ENCODE assay signal across 20 cellular contexts in genomic region chr19:19443283-19443682, GRCh38. TPM values are rescaled to one million over a fixed set of nuclear protein-coding genes. Genes with fewer than 3 reads are reported as not detected.
DNase-seq lines count a peak whose midpoint lies in the region; ATAC-seq, FAIRE-seq and TF ChIP-seq lines count a peak whose summit lies in the region.
"Had no signal": no experiment of that assay in that cellular context is flagged by ENCODE, and none has a peak within 500 bp of the region (broad histone marks: within the 10 kb centered on the region; RNA-seq: fewer than 3 reads in every experiment).

No MANE protein-coding gene starts in this region.

- peaks cover 5% of the 10 kb centered on the region; the same call in 1 of the 2 replicates for H4K20me1 ChIP-seq in GM12878 (ENCODE audit: control insufficient read depth, insufficient read depth)

- no peak for FAIRE-seq in GM12878 (lab: Jason Lieb, UNC)
- FAIRE-seq: colon, HepG2 had no signal

- H4K8ac ChIP-seq in trophoblast cell (ENCODE audit: low read depth, low read length) = no peak overlapping the region

- H2AFZ ChIP-seq in GM12878 (ENCODE audit: control insufficient read depth, low read depth, low read length) (no peak overlapping the region), trophoblast cell (ENCODE audit: insufficient read depth, low read length, poor library complexity) (no peak overlapping the region)
- H2AFZ ChIP-seq: GM23248 had no signal

- no peak for TF ChIP-seq CTCF in GM12878 (IDR thresholded peaks at IDR 0.05 in 2 of 3, conservative IDR thresholded peaks at IDR 0.05 in 1 of 3; ENCODE audit: control insufficient read depth in 2 of 3, extremely low read depth in 1 of 3, insufficient read depth in 1 of 3, low read depth in 3 of 3, low read length in 3 of 3)

- H3K9me3 ChIP-seq in GM12878 (replicated peaks; ENCODE audit: control insufficient read depth, insufficient read depth, low read length) (peaks cover 5% of the 10 kb centered on the region; the same call in 2 of the 3 replicates), trophoblast cell (ENCODE audit: insufficient read depth, low read depth, low read length) (no peaks in the 10 kb centered on the region)
- H3K9me3 ChIP-seq: body of pancreas, tibial nerve had no signal

- H4K12ac ChIP-seq in trophoblast cell (ENCODE audit: low read depth, low read length) = no peak overlapping the region

- H3K36me3 ChIP-seq in GM12878 (ENCODE audit: control insufficient read depth in 2 of 2, insufficient read depth in 2 of 2, low read length in 1 of 2) (peaks cover 7 to 15% of the 10 kb centered on the region in 2 experiments), trophoblast cell (ENCODE audit: control insufficient read depth in 1 of 2, insufficient read depth in 2 of 2, low read length in 2 of 2) (peaks cover 11 to 15% of the 10 kb centered on the region in 2 experiments)
- H3K36me3 ChIP-seq: tibial nerve had no signal

- intact Hi-C loops in GM12878 (cut with micrococcal nuclease; ENCODE audit: unreplicated experiment) = no loop called here

- H2BK120ac ChIP-seq in trophoblast cell (ENCODE audit: insufficient read depth, low read length, poor library complexity) = no peak overlapping the region

- no peaks in the 10 kb centered on the region for H3K27me3 Mint-ChIP-seq in activated CD8-positive, alpha-beta memory T cell treated with anti-CD3 and anti-CD28 coated beads, Interleukin-2, amount 10 ng/mL, durations not matched to agents 7 days and 5 days
- no peaks in the 10 kb centered on the region for H3K27me3 Mint-ChIP-seq in T-cell

- H2BK5ac ChIP-seq in trophoblast cell (ENCODE audit: low read depth, low read length, poor library complexity) = no peak overlapping the region

- TF ChIP-seq RAD21 in GM12878 (IDR thresholded peaks at IDR 0.05; ENCODE audit: insufficient read depth, low read depth, low read length) = no peak

- BruUV-seq in GM12878 (replicated peaks; lab: Mats Ljungman, UMichigan) = no TSS peak

- DNase-seq in activated CD8-positive, alpha-beta memory T cell treated with anti-CD3 and anti-CD28 coated beads, Interleukin-2, amount 10 ng/mL, durations not matched to agents 7 days and 5 days = no peak
- no peak for DNase-seq in activated CD8-positive, alpha-beta memory T cell treated with anti-CD3 and anti-CD28 coated beads for 24 hours
- no peak for DNase-seq in T-cell
- no peak for DNase-seq in GM12878 (ENCODE audit: low read depth, low spot score)
- no peak for DNase-seq in trophoblast cell
- DNase-seq in NCI-H1694 (lab: John Stamatoyannopoulos, UW) = no peak
- no peak for DNase-seq in SK-N-DZ (ENCODE audit: low spot score)
- DNase-seq in NCI-H2227 treated with DMSO at 0.1 percent for 48 hours (lab: John Stamatoyannopoulos, UW) = no peak
- DNase-seq: activated gamma-delta T cell, body of pancreas, DMS79 treated with DMSO at 0.1 percent for 48 hours, GM23248, kidney glomerular epithelial cell, MM.1S, NCI-H146, NCI-H82, nucleus accumbens had no signal

- H3K36me3 Mint-ChIP-seq in activated CD8-positive, alpha-beta memory T cell treated with anti-CD3 and anti-CD28 coated beads, Interleukin-2, amount 10 ng/mL, durations not matched to agents 7 days and 5 days = peaks cover 31% of the 10 kb centered on the region
- peaks cover 15% of the 10 kb centered on the region for H3K36me3 Mint-ChIP-seq in T-cell

- RAD21 ChIA-PET in GM12878 (lab: Charles Lee; ENCODE audit: unreplicated experiment) = interaction anchor here (1.5 to 1.7 kb wide), 2 partner anchors 55 to 58 kb away, joined by 3 to 5 read pairs; no protein-coding TSS in a partner anchor

- no peak overlapping the region for H4K91ac ChIP-seq in trophoblast cell (ENCODE audit: low read depth, low read length)

- in situ Hi-C loops in GM12878 (cut with MboI) = no loop called here

- POLR2A ChIA-PET in T-cell (lab: Charles Lee) (interaction anchor here (0.5 to 0.6 kb wide), 3 partner anchors 12 to 62 kb away, joined by 3 to 8 read pairs (median 4); no protein-coding TSS in a partner anchor), GM12878 (lab: Charles Lee) (interaction anchor here (0.5 to 2.7 kb wide), 7 partner anchors 16 to 77 kb away, joined by 3 to 7 read pairs (median 3); partner anchors contain the start of gene GATAD2A)

- TF ChIP-seq EP300 in GM12878 (IDR thresholded peaks at IDR 0.05; ENCODE audit: borderline replicate concordance in 1 of 2, control insufficient read depth in 1 of 2, low read depth in 2 of 2, low read length in 2 of 2) = no peak

- H3K4me3 Mint-ChIP-seq in activated CD8-positive, alpha-beta memory T cell treated with anti-CD3 and anti-CD28 coated beads, Interleukin-2, amount 10 ng/mL, durations not matched to agents 7 days and 5 days = no peak overlapping the region
- H3K4me3 Mint-ChIP-seq in T-cell = peak overlapping the region in 1 of 3 donors; percentile 15

- H3K14ac ChIP-seq in trophoblast cell (ENCODE audit: low read length) = no peak overlapping the region

- H3K79me1 ChIP-seq in trophoblast cell (ENCODE audit: low read length) = no peaks in the 10 kb centered on the region

- H3K23ac ChIP-seq in trophoblast cell (ENCODE audit: low read length) = no peak overlapping the region

- no peak overlapping the region for H2BK12ac ChIP-seq in trophoblast cell (ENCODE audit: low read length)

- TF ChIP-seq POLR2A in GM12878 (IDR thresholded peaks at IDR 0.05; ENCODE audit: low read depth, low read length) = no peak

- H3K4me1 ChIP-seq in GM12878 (ENCODE audit: control insufficient read depth, insufficient read depth, low read length) (peaks cover 48% of the 10 kb centered on the region), trophoblast cell (ENCODE audit: control insufficient read depth in 1 of 2, insufficient read depth in 2 of 2, low read length in 2 of 2) (peaks cover 10 to 17% of the 10 kb centered on the region in 2 experiments)

- H3K27ac Mint-ChIP-seq in activated CD8-positive, alpha-beta memory T cell treated with anti-CD3 and anti-CD28 coated beads, Interleukin-2, amount 10 ng/mL, durations not matched to agents 7 days and 5 days = peak overlapping the region; percentile 86
- H3K27ac Mint-ChIP-seq in T-cell = peak overlapping the region; percentile 84 to 93

- H3K9me3 Mint-ChIP-seq in activated CD8-positive, alpha-beta memory T cell treated with anti-CD3 and anti-CD28 coated beads, Interleukin-2, amount 10 ng/mL, durations not matched to agents 7 days and 5 days (ENCODE audit: low read depth) = peaks cover 3% of the 10 kb centered on the region
- H3K9me3 Mint-ChIP-seq in T-cell = no peaks in the 10 kb centered on the region

- CTCF ChIA-PET in activated CD8-positive, alpha-beta memory T cell treated with anti-CD3 and anti-CD28 coated beads, Interleukin-2, amount 10 ng/mL, durations not matched to agents 7 days and 5 days (lab: Charles Lee) = interaction anchor here (1.0 to 5.9 kb wide), 4 partner anchors 15 to 46 kb away, joined by 3 to 36 read pairs (median 4); partner anchors contain the start of gene GATAD2A
- CTCF ChIA-PET in T-cell (lab: Charles Lee) (interaction anchor here in 1 of 2 donors (0.6 to 0.9 kb wide), 2 partner anchors 12 to 14 kb away, joined by 3 read pairs; no protein-coding TSS in a partner anchor), GM12878 (lab: Yijun Ruan, JAX) (interaction anchor here (0.8 to 1.8 kb wide), 3 partner anchors 36 to 49 kb away, joined by 3 to 5 read pairs (median 5); no protein-coding TSS in a partner anchor)

- H3K27ac ChIP-seq in GM12878 (ENCODE audit: control insufficient read depth, insufficient read depth) (no peak overlapping the region), trophoblast cell (ENCODE audit: low read depth, low read length) (no peak overlapping the region)
- H3K27ac ChIP-seq: body of pancreas, GM23248 had no signal

- 98% methylated on average over 9 of the region's 9 CpGs for WGBS in GM12878 (ENCODE audit: insufficient coverage, insufficient replicate concordance, low lambda C conversion rate, missing lambda C conversion rate)
- no CpG with 5 or more reads among the region's 9 CpGs for WGBS in trophoblast cell (ENCODE audit: extremely low coverage, insufficient coverage, insufficient read length)

- H3K79me2 ChIP-seq in GM12878 (ENCODE audit: control insufficient read depth, insufficient read depth, low read length) = peaks cover 72% of the 10 kb centered on the region
- peaks cover 29% of the 10 kb centered on the region for H3K79me2 ChIP-seq in trophoblast cell (ENCODE audit: control insufficient read depth, insufficient read depth, low read length, poor library complexity)

- H3K18ac ChIP-seq in trophoblast cell (ENCODE audit: low read length) = no peak overlapping the region

- H2AK5ac ChIP-seq in trophoblast cell (ENCODE audit: low read length) = no peak overlapping the region

- peak overlapping the region; percentile 80 for H3K4ac ChIP-seq in trophoblast cell (ENCODE audit: low read depth, low read length)

- peaks cover 68% of the 10 kb centered on the region for H3K4me1 Mint-ChIP-seq in activated CD8-positive, alpha-beta memory T cell treated with anti-CD3 and anti-CD28 coated beads, Interleukin-2, amount 10 ng/mL, durations not matched to agents 7 days and 5 days
- peaks cover 76 to 79% (median 78%) of the 10 kb centered on the region in 3 donors for H3K4me1 Mint-ChIP-seq in T-cell

- H3K4me2 ChIP-seq in GM12878 (ENCODE audit: control insufficient read depth, insufficient read depth) (peak overlapping the region; percentile 30; the same call in 1 of the 2 replicates), trophoblast cell (ENCODE audit: low read length) (no peak overlapping the region)

- H3K4me3 ChIP-seq in GM12878 (0 out of 2 replicates have a peak overlapping the region, but pooled peaks have one; percentile 3), trophoblast cell (ENCODE audit: low read depth, low read length) (no peak overlapping the region)
- H3K4me3 ChIP-seq: body of pancreas, GM23248, tibial nerve had no signal

- H3K27me3 ChIP-seq in GM12878 (replicated peaks in 1 of 2; ENCODE audit: control insufficient read depth in 2 of 2, insufficient read depth in 2 of 2, low read length in 1 of 2) = no peaks in the 10 kb centered on the region
- H3K27me3 ChIP-seq in trophoblast cell (ENCODE audit: insufficient read depth, low read length) = no peaks in the 10 kb centered on the region
- H3K27me3 ChIP-seq: body of pancreas, tibial nerve had no signal

- H3K9ac ChIP-seq in GM12878 (ENCODE audit: control insufficient read depth, insufficient read depth, low read length) (no peak overlapping the region), trophoblast cell (ENCODE audit: low read length) (no peak overlapping the region)
- H3K9ac ChIP-seq: GM23248 had no signal

- ATAC-seq in activated CD8-positive, alpha-beta memory T cell treated with anti-CD3 and anti-CD28 coated beads, Interleukin-2, amount 10 ng/mL, durations not matched to agents 7 days and 5 days = no peak
- ATAC-seq in T-cell (replicated peaks in 1 of 4) (no peak), GM12878 (no peak)
- ATAC-seq: body of pancreas, HepG2 had no signal

- SMC1A ChIA-PET in GM12878 (lab: Charles Lee; ENCODE audit: uncharacterized antibody, unreplicated experiment) = interaction anchor here (0.6 to 4.8 kb wide), 7 partner anchors 9 to 174 kb away, joined by 3 to 21 read pairs (median 4); partner anchors contain the start of gene GATAD2A

RNA-seq across cellular contexts. Expression of gene GATAD2A, which starts 37.8 kb away (rescaled TPM):
- 100 to 1,000 TPM; 159 to 161 TPM for total RNA-seq in activated CD8-positive, alpha-beta memory T cell treated with anti-CD3 and anti-CD28 coated beads, Interleukin-2, amount 10 ng/mL, durations not matched to agents 7 days and 5 days
- total RNA-seq in T-cell = 100 to 1,000 TPM; 114 to 144 (median 133) TPM
- 28.7 and 30.1 TPM in 2 replicates for total RNA-seq in GM12878 (2013; cell fraction: nucleolus; rRNA removed)
- total RNA-seq in GM12878 (2014; rRNA removed) = 47.1 and 61.8 TPM in 2 replicates
- total RNA-seq in GM12878 (2014; rRNA removed; fragmentation: Illumina TruSeq; extraction: Trizol) = 27.4 and 38.4 TPM in 2 replicates
- 161 and 173 TPM in 2 replicates for total RNA-seq in GM12878 (2021)
- polyA plus RNA-seq in GM12878 (2011; ENCODE audit: low read depth) = 15.5 TPM
- 16.9 and 20.1 TPM in 2 replicates for polyA plus RNA-seq in GM12878 (2011; rRNA removed)
- polyA plus RNA-seq in GM12878 (2011; cell fraction: cytosol; rRNA removed) = 18.7 and 20.9 TPM in 2 replicates
- 21.5 and 39.0 TPM in 2 replicates for polyA plus RNA-seq in GM12878 (2011; cell fraction: nucleus; rRNA removed)
- polyA plus RNA-seq in GM12878 (2012) = 32.1 and 35.4 TPM in 2 replicates
- 8.6 and 28.0 TPM in 2 replicates for polyA plus RNA-seq in GM12878 (2014; fragmentation: Illumina TruSeq; extraction: Trizol)
- polyA plus RNA-seq in GM12878 (2014; fragmentation: Nextera tagmentation; extraction: Ambion mirVana) = 1 to 10 TPM; 2.6 to 2.7 TPM
- polyA plus RNA-seq in GM12878 (2014; rRNA removed) = 60.3 and 70.8 TPM in 2 replicates
- polyA plus RNA-seq in GM12878 (2016; fragmentation: Nextera tagmentation; extraction: Ambion mirVana) = 10 to 100 TPM; 31.4 to 32.7 TPM
- 16.8 and 17.2 TPM in 2 replicates for polyA minus RNA-seq in GM12878 (2011; rRNA and poly(A)+ RNA removed)
- polyA minus RNA-seq in GM12878 (2011; cell fraction: cytosol; rRNA and poly(A)+ RNA removed) = 29.5 and 34.5 TPM in 2 replicates
- polyA minus RNA-seq in GM12878 (2011; cell fraction: nucleus; rRNA and poly(A)+ RNA removed) = 5.1 and 11.0 TPM in 2 replicates
- polyA plus RNA-seq in trophoblast cell (2013) = 115 and 116 TPM in 2 replicates
- 33.1 and 45.6 TPM in 2 replicates for polyA plus RNA-seq in SK-N-DZ (2014; cell fraction: cytosol; rRNA removed)
- polyA plus RNA-seq in SK-N-DZ (2014; cell fraction: nucleus; rRNA removed) = 20.2 and 20.6 TPM in 2 replicates
